Comparison of ENCODE assay signal across 1 cellular context in genomic region chr19:45249261-45250033, GRCh38.
TF ChIP-seq lines count a peak whose summit lies in the region.

No MANE protein-coding gene starts in this region.

TF ChIP-seq in neural cell, 6 proteins besides CTCF, POLR2A, EP300 and RAD21:
- TF ChIP-seq POLR2AphosphoS5 (IDR thresholded peaks at IDR 0.05) (no peak), SMC3 (conservative IDR thresholded peaks at IDR 0.05; ENCODE audit: poor library complexity) (no peak), REST (IDR thresholded peaks at IDR 0.05; ENCODE audit: borderline replicate concordance) (no peak), MXI1 (conservative IDR thresholded peaks at IDR 0.05; ENCODE audit: poor library complexity, severe bottlenecking) (no peak), TAF1 (IDR thresholded peaks at IDR 0.05; ENCODE audit: low read depth) (no peak), EZH2 (IDR thresholded peaks at IDR 0.05; ENCODE audit: borderline replicate concordance, insufficient read depth, low read length, poor library complexity, severe bottlenecking) (no peak)
